In genomic region chr15:92898988-92899909, GRCh38 we compare ENCODE assay signal across 1 cellular context.
A peak's percentile ranks its signal among the peaks of the same experiment; 100 is the strongest.
TF ChIP-seq lines count a peak whose summit lies in the region.

No MANE protein-coding gene starts in this region.

TF ChIP-seq in GM12878, 131 proteins besides CTCF, POLR2A, EP300 and RAD21 (continued from another document):
- TF ChIP-seq ZBTB11 (CRISPR knock-in tag; IDR thresholded peaks at IDR 0.05) (no peak), CHD4 (IDR thresholded peaks at IDR 0.05) (no peak), HCFC1 (IDR thresholded peaks at IDR 0.05; ENCODE audit: low read length) (no peak), ZNF687 (IDR thresholded peaks at IDR 0.05) (no peak), KDM1A (IDR thresholded peaks at IDR 0.05; ENCODE audit: borderline replicate concordance) (no peak), SPI1 (IDR thresholded peaks at IDR 0.05; ENCODE audit: borderline replicate concordance, insufficient read depth, low read depth, low read length) (no peak), HDGF (IDR thresholded peaks at IDR 0.05) (0 out of 2 replicates have a peak, but pooled peaks have one; percentile 44), TARDBP (IDR thresholded peaks at IDR 0.05; ENCODE audit: borderline replicate concordance) (no peak), IKZF2 (IDR thresholded peaks at IDR 0.05) (peak in 1 of 2 experiments; percentile 9; a peak in 1 of 4 replicates), PRDM15 (CRISPR knock-in tag; IDR thresholded peaks at IDR 0.05) (no peak), BHLHE40 (IDR thresholded peaks at IDR 0.05; ENCODE audit: borderline replicate concordance in 1 of 2, low read depth in 2 of 2, low read length in 1 of 2) (no peak), BRCA1 (IDR thresholded peaks at IDR 0.05; ENCODE audit: low read depth, low read length) (no peak), SKIL (IDR thresholded peaks at IDR 0.05; ENCODE audit: low read depth, poor library complexity, severe bottlenecking) (peak; percentile 52), KAT2A (conservative IDR thresholded peaks at IDR 0.05; ENCODE audit: control insufficient read depth, low read depth, low read length) (no peak), YY1 (IDR thresholded peaks at IDR 0.05; ENCODE audit: low read depth, low read length) (no peak), MLLT1 (IDR thresholded peaks at IDR 0.05) (no peak), NFXL1 (IDR thresholded peaks at IDR 0.05; ENCODE audit: borderline replicate concordance) (no peak), ASH2L (IDR thresholded peaks at IDR 0.05; ENCODE audit: borderline replicate concordance, low read depth) (no peak), TCF12 (IDR thresholded peaks at IDR 0.05; ENCODE audit: low read depth, low read length) (no peak), E4F1 (IDR thresholded peaks at IDR 0.05; ENCODE audit: borderline replicate concordance, partially characterized antibody) (no peak), RCOR1 (conservative IDR thresholded peaks at IDR 0.05; ENCODE audit: low read depth, low read length) (no peak), FOXM1 (IDR thresholded peaks at IDR 0.05; ENCODE audit: low read depth, low read length) (peak; percentile 49; the same call in 1 of the 2 replicates), YBX1 (IDR thresholded peaks at IDR 0.05) (no peak), EED (IDR thresholded peaks at IDR 0.05; ENCODE audit: low read depth) (no peak), GABPA (IDR thresholded peaks at IDR 0.05; ENCODE audit: low read depth) (no peak), RBBP5 (conservative IDR thresholded peaks at IDR 0.05) (no peak)
